Comparison of ENCODE assay signal across 9 cellular contexts in the genomic region with DNA sequence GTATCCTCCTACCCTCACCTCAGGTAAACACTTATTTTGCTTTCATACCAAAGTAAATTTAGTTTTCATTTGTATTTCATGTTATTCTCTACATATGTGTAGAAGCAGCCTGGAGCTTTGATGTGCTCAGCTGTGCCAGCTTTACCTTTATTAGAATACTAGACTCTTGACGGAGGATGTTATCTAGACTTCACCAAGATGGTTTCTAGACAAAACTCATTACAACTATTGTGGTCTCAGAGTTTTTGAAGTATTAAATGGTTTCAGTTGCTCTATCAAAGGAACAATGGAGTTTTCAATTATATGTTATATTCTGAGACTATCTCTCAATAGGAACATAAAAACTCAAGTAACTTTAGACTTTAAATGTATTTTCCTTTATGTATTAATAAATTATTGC. TPM values are rescaled to one million over a fixed set of nuclear protein-coding genes. Genes with fewer than 3 reads are reported as not detected.
A peak's percentile ranks its signal among the peaks of the same experiment; 100 is the strongest.
DNase-seq lines count a peak whose midpoint lies in the region; ATAC-seq and TF ChIP-seq lines count a peak whose summit lies in the region.
"Had no signal": no experiment of that assay in that cellular context is flagged by ENCODE, and none has a peak within 500 bp of the region (broad histone marks: within the 10 kb centered on the region; RNA-seq: fewer than 3 reads in every experiment).

No MANE protein-coding gene starts in this region.

- ATAC-seq in GM19035 (IDR thresholded peaks at IDR 0.05; ENCODE audit: unreplicated experiment) = peak; percentile 55
- ATAC-seq in HG02642 (IDR thresholded peaks at IDR 0.05; ENCODE audit: poor library complexity, unreplicated experiment) = peak; percentile 42

- H3K36me3 ChIP-seq in neutrophil = no peaks in the 10 kb centered on the region
- H3K36me3 ChIP-seq in suprapubic skin = no peaks in the 10 kb centered on the region
- H3K36me3 ChIP-seq: thoracic aorta had no signal

- H3K9me3 ChIP-seq in neutrophil (no peaks in the 10 kb centered on the region), suprapubic skin (no peaks in the 10 kb centered on the region)
- H3K9me3 ChIP-seq: thoracic aorta had no signal

- WGBS in suprapubic skin = 82% methylated on average over 1 of the region's 1 CpG

- TF ChIP-seq POLR2A in NB4 (IDR thresholded peaks at IDR 0.05; ENCODE audit: extremely low read depth, insufficient read length) = no peak
- no peak for TF ChIP-seq POLR2A in suprapubic skin (IDR thresholded peaks at IDR 0.05)

- no peak for TF ChIP-seq EP300 in suprapubic skin (IDR thresholded peaks at IDR 0.05)

- TF ChIP-seq CTCF in NB4 (IDR thresholded peaks at IDR 0.05; ENCODE audit: low read depth, low read length) (no peak), neutrophil (IDR thresholded peaks at IDR 0.05) (no peak), suprapubic skin (IDR thresholded peaks at IDR 0.05) (no peak)

- H3K27me3 ChIP-seq in neutrophil = no peaks in the 10 kb centered on the region
- peaks cover 3% of the 10 kb centered on the region for H3K27me3 ChIP-seq in suprapubic skin

- peak overlapping the region; percentile 86 for H3K27ac ChIP-seq in neutrophil
- H3K27ac ChIP-seq in suprapubic skin = no peak overlapping the region
- H3K27ac ChIP-seq: thoracic aorta had no signal

- H3K4me3 ChIP-seq in NB4 (ENCODE audit: low read depth, low read length) (no peak overlapping the region), neutrophil (ENCODE audit: low read depth in 1 of 2, low read length in 1 of 2) (peak overlapping the region; percentile 25 to 50), suprapubic skin (no peak overlapping the region)
- H3K4me3 ChIP-seq: thoracic aorta had no signal

- H3K4me1 ChIP-seq in neutrophil (ENCODE audit: control insufficient read depth in 1 of 2, insufficient read depth in 1 of 2, low read depth in 1 of 2, low read length in 1 of 2) (peaks cover 78 to 83% of the 10 kb centered on the region in 2 experiments), suprapubic skin (no peaks in the 10 kb centered on the region)

- peak; percentile 24 for DNase-seq in NB4 (ENCODE audit: low read depth)
- no peak for DNase-seq in GM19238 (ENCODE audit: insufficient read length, low spot score)
- no peak for DNase-seq in HUDEP-2 (lab: John Stamatoyannopoulos, UW; ENCODE audit: unreplicated experiment in 76 of 76)
- DNase-seq in suprapubic skin (ENCODE audit: low spot score in 2 of 2) = no peak

RNA-seq across cellular contexts. Expression of a gene that starts 5.0 kb away (rescaled TPM):
- 1 to 10 TPM in 1 of 4 donors, under 1 TPM in 1, not detected in 2; 0.59 to 2.3 TPM for total RNA-seq in suprapubic skin
- total RNA-seq: chondrocyte had no signal

RNA-seq across cellular contexts. Expression of a gene that starts 55.1 kb away (rescaled TPM):
- total RNA-seq in suprapubic skin = 1 to 10 TPM in 1 of 4 donors, under 1 TPM in 2, not detected in 1; 0.24 to 1.3 (median 0.36) TPM
- total RNA-seq: chondrocyte had no signal

Comparison
In these comparisons a context has a peak if more than half of its experiments do, and no peak if none do; other contexts are left out.
1. H3K4me3 ChIP-seq: peak in neutrophil (2 of 2); none in NB4 (single experiment) and suprapubic skin (single experiment).